ENCODE assay signal across 17 cellular contexts in the genomic region with DNA sequence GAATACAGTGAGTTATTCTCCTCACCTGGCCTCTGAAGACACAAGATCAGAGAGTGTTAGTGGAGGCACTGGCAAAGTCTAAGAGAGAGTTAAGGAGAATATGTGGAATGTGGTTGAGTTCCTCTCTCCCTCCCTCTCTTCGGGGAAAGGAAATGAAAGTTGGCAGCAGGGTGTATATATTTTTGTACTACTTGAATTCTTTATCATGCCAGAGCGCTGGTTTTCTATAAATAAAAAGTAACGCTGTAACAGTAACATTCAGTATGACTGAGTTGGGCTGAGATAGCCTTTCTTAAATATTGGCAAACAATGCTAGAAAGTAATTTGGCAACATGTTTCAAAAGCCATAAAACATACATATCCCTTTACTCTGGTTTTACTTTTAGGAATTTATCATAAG.
DNase-seq lines count a peak whose midpoint lies in the region; ATAC-seq, FAIRE-seq and TF ChIP-seq lines count a peak whose summit lies in the region.
"Had no signal": no experiment of that assay in that cellular context is flagged by ENCODE, and none has a peak within 500 bp of the region (broad histone marks: within the 10 kb centered on the region; RNA-seq: fewer than 3 reads in every experiment).

No MANE protein-coding gene starts in this region.

- no peaks in the 10 kb centered on the region for H4K20me1 ChIP-seq in astrocyte (ENCODE audit: insufficient read depth, low read length)

- H3K36me3 Mint-ChIP-seq in astrocyte (ENCODE audit: low read depth, unreplicated experiment): no peaks in the 10 kb centered on the region
- H3K36me3 Mint-ChIP-seq: CD8-positive, alpha-beta memory T cell had no signal

- H3K27ac ChIP-seq in astrocyte (ENCODE audit: low read depth, low read length) (no peak overlapping the region), left ventricle myocardium inferior (replicated peaks) (peak overlapping the region; percentile 72), pancreas (no peak overlapping the region)

- H3K4me1 Mint-ChIP-seq in astrocyte (ENCODE audit: low read depth, unreplicated experiment): peaks cover 4% of the 10 kb centered on the region
- H3K4me1 Mint-ChIP-seq: CD8-positive, alpha-beta memory T cell had no signal

- H3K4me3 ChIP-seq in astrocyte (ENCODE audit: insufficient read depth, low read depth, low read length) (no peak overlapping the region), left ventricle myocardium inferior (peak overlapping the region; percentile 38), skeletal muscle satellite cell (ENCODE audit: low read length) (no peak overlapping the region), pancreas (no peak overlapping the region)
- H3K4me3 ChIP-seq: lung had no signal

- H3K9ac ChIP-seq in astrocyte (ENCODE audit: low read length): no peak overlapping the region
- H3K9ac ChIP-seq in skeletal muscle satellite cell (ENCODE audit: low read depth, low read length): peak overlapping the region; percentile 14

- H2AFZ ChIP-seq in astrocyte (ENCODE audit: low read depth, low read length): no peak overlapping the region

- H3K79me2 ChIP-seq in astrocyte (ENCODE audit: insufficient read depth, low read length): no peaks in the 10 kb centered on the region

- no peak overlapping the region for H3K4me3 Mint-ChIP-seq in astrocyte (ENCODE audit: unreplicated experiment)
- H3K4me3 Mint-ChIP-seq: CD8-positive, alpha-beta memory T cell had no signal

- H3K4me1 ChIP-seq in astrocyte (ENCODE audit: insufficient read depth, low read length): no peaks in the 10 kb centered on the region
- peaks cover 27% of the 10 kb centered on the region for H3K4me1 ChIP-seq in left ventricle myocardium inferior
- H3K4me1 ChIP-seq in skeletal muscle satellite cell (ENCODE audit: control insufficient read depth, insufficient read depth, low read length): peaks cover 8% of the 10 kb centered on the region
- no peaks in the 10 kb centered on the region for H3K4me1 ChIP-seq in pancreas

- ATAC-seq in HG02642 (IDR thresholded peaks at IDR 0.05; ENCODE audit: poor library complexity, unreplicated experiment): no peak
- no peak for ATAC-seq in pancreas
- ATAC-seq: HCT116, PC-3 had no signal

- FAIRE-seq in astrocyte (lab: Jason Lieb, UNC) (no peak), pancreas (lab: Jason Lieb, UNC) (no peak)

- peaks cover 4% of the 10 kb centered on the region for H3K27me3 Mint-ChIP-seq in astrocyte (ENCODE audit: low read depth, unreplicated experiment)

- no peak for TF ChIP-seq CTCF in astrocyte (IDR thresholded peaks at IDR 0.05; ENCODE audit: insufficient read depth, low read depth, low read length)
- TF ChIP-seq CTCF in left ventricle myocardium inferior (IDR thresholded peaks at IDR 0.05; ENCODE audit: borderline replicate concordance): no peak
- no peak for TF ChIP-seq CTCF in pancreas (IDR thresholded peaks at IDR 0.05)

- DNase-seq in EL (peak; percentile 11), astrocyte (ENCODE audit: low read depth) (peak; percentile 56), left ventricle myocardium inferior (no peak), pancreas (no peak), mesenteric fat pad (ENCODE audit: low spot score) (no peak), DMS53 (lab: John Stamatoyannopoulos, UW) (no peak)
- DNase-seq: CD8-positive, alpha-beta memory T cell; GF-D8; MM.1S; NCI-H2171; PC-3; stimulated activated CD4-positive, alpha-beta T cell treated with anti-CD3 and anti-CD28 coated beads, Interleukin-4, amount 100 ng/mL, for 4 hours; stimulated activated naive CD4-positive, alpha-beta T cell had no signal

- H3K4me2 ChIP-seq in astrocyte (ENCODE audit: low read length) (no peak overlapping the region), skeletal muscle satellite cell (ENCODE audit: low read length) (peak overlapping the region; percentile 47)

- H3K27ac Mint-ChIP-seq in astrocyte (ENCODE audit: unreplicated experiment): no peak overlapping the region
- H3K27ac Mint-ChIP-seq: CD8-positive, alpha-beta memory T cell had no signal

- H3K9me3 Mint-ChIP-seq in astrocyte (ENCODE audit: unreplicated experiment): peaks cover 2% of the 10 kb centered on the region
- H3K9me3 Mint-ChIP-seq: CD8-positive, alpha-beta memory T cell had no signal

- H3K27me3 ChIP-seq in astrocyte (ENCODE audit: insufficient read depth, low read length) (no peaks in the 10 kb centered on the region), left ventricle myocardium inferior (ENCODE audit: low read depth) (no peaks in the 10 kb centered on the region), skeletal muscle satellite cell (ENCODE audit: control insufficient read depth, insufficient read depth, low read length) (no peaks in the 10 kb centered on the region), pancreas (no peaks in the 10 kb centered on the region)

- 26 to 27% methylated on average over 3 of the region's 3 CpGs for WGBS in pancreas, 2 donors

- H3K9me3 ChIP-seq in astrocyte (ENCODE audit: insufficient read depth, low read depth, low read length) (no peaks in the 10 kb centered on the region), left ventricle myocardium inferior (replicated peaks) (no peaks in the 10 kb centered on the region), skeletal muscle satellite cell (replicated peaks; ENCODE audit: low read length) (no peaks in the 10 kb centered on the region), pancreas (no peaks in the 10 kb centered on the region)

- H3K36me3 ChIP-seq in astrocyte (ENCODE audit: insufficient read depth, low read length) (no peaks in the 10 kb centered on the region), left ventricle myocardium inferior (no peaks in the 10 kb centered on the region), skeletal muscle satellite cell (ENCODE audit: insufficient read depth, low read length) (no peaks in the 10 kb centered on the region), pancreas (no peaks in the 10 kb centered on the region)

- intact Hi-C loops in left ventricle myocardium inferior (cut with micrococcal nuclease) (no loop called here), pancreas (cut with DNase I) (no loop called here)

Comparison
In these comparisons a context has a peak if more than half of its experiments do, and no peak if none do; other contexts are left out.
1. DNase-seq: peak in EL (single experiment) and astrocyte (single experiment); none in left ventricle myocardium inferior (single experiment), pancreas (0 of 6), mesenteric fat pad (single experiment) and DMS53 (single experiment).